Comparison of ENCODE assay signal across 1 cellular context in genomic region chrY:2786876-2787507, GRCh38.
TF ChIP-seq lines count a peak whose summit lies in the region.

No MANE protein-coding gene starts in this region.

TF ChIP-seq in HepG2, 621 proteins besides CTCF, POLR2A, EP300 and RAD21 (continues in another document):
- TF ChIP-seq RXRA (CRISPR knock-in tag; IDR thresholded peaks at IDR 0.05) (no peak), CBX5 (CRISPR knock-in tag; IDR thresholded peaks at IDR 0.05; ENCODE audit: borderline replicate concordance) (no peak), ZNF225 (CRISPR knock-in tag; IDR thresholded peaks at IDR 0.05) (no peak), MXD4 (CRISPR knock-in tag; IDR thresholded peaks at IDR 0.05) (no peak), RFX3 (CRISPR knock-in tag; IDR thresholded peaks at IDR 0.05) (no peak), ZNF629 (CRISPR knock-in tag; conservative IDR thresholded peaks at IDR 0.05) (no peak), NR2F1 (CRISPR knock-in tag; IDR thresholded peaks at IDR 0.05) (no peak), ZNF616 (CRISPR knock-in tag; IDR thresholded peaks at IDR 0.05; ENCODE audit: low read depth) (no peak), ASH2L (IDR thresholded peaks at IDR 0.05; ENCODE audit: insufficient read length, low read depth, low read length) (peak; percentile 73), CSRNP1 (CRISPR knock-in tag; IDR thresholded peaks at IDR 0.05) (no peak), GATA4 (IDR thresholded peaks at IDR 0.05; ENCODE audit: borderline replicate concordance, low read depth) (no peak), SNAPC4 (CRISPR knock-in tag; IDR thresholded peaks at IDR 0.05) (no peak), ZBTB3 (CRISPR knock-in tag; IDR thresholded peaks at IDR 0.05; ENCODE audit: borderline replicate concordance, low read depth) (no peak), SALL1 (CRISPR knock-in tag; IDR thresholded peaks at IDR 0.05) (peak; percentile 16; the same call in 1 of the 2 replicates), U2AF1 (optimal IDR thresholded peaks at IDR 0.05; ENCODE audit: low read depth, low read length) (no peak), KDM5B (CRISPR knock-in tag; IDR thresholded peaks at IDR 0.05; ENCODE audit: borderline replicate concordance) (no peak), ZNF567 (CRISPR knock-in tag; IDR thresholded peaks at IDR 0.05; ENCODE audit: borderline replicate concordance) (no peak), KIAA2018 (CRISPR knock-in tag; IDR thresholded peaks at IDR 0.05; ENCODE audit: borderline replicate concordance) (no peak), CHD2 (IDR thresholded peaks at IDR 0.05; ENCODE audit: low read depth, low read length) (peak; percentile 78)
- TF ChIP-seq, protein P1, sequence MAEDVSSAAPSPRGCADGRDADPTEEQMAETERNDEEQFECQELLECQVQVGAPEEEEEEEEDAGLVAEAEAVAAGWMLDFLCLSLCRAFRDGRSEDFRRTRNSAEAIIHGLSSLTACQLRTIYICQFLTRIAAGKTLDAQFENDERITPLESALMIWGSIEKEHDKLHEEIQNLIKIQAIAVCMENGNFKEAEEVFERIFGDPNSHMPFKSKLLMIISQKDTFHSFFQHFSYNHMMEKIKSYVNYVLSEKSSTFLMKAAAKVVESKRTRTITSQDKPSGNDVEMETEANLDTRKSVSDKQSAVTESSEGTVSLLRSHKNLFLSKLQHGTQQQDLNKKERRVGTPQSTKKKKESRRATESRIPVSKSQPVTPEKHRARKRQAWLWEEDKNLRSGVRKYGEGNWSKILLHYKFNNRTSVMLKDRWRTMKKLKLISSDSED (CRISPR knock-in tag; IDR thresholded peaks at IDR 0.05): no peak
- TF ChIP-seq, protein P2, sequence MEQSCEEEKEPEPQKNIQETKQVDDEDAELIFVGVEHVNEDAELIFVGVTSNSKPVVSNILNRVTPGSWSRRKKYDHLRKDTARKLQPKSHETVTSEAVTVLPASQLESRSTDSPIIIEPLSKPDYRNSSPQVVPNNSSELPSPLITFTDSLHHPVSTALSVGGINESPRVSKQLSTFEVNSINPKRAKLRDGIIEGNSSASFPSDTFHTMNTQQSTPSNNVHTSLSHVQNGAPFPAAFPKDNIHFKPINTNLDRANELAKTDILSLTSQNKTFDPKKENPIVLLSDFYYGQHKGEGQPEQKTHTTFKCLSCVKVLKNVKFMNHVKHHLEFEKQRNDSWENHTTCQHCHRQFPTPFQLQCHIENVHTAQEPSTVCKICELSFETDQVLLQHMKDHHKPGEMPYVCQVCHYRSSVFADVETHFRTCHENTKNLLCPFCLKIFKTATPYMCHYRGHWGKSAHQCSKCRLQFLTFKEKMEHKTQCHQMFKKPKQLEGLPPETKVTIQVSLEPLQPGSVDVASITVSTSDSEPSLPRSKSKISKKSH (CRISPR knock-in tag; IDR thresholded peaks at IDR 0.05; ENCODE audit: borderline replicate concordance): no peak
- TF ChIP-seq, protein P3, sequence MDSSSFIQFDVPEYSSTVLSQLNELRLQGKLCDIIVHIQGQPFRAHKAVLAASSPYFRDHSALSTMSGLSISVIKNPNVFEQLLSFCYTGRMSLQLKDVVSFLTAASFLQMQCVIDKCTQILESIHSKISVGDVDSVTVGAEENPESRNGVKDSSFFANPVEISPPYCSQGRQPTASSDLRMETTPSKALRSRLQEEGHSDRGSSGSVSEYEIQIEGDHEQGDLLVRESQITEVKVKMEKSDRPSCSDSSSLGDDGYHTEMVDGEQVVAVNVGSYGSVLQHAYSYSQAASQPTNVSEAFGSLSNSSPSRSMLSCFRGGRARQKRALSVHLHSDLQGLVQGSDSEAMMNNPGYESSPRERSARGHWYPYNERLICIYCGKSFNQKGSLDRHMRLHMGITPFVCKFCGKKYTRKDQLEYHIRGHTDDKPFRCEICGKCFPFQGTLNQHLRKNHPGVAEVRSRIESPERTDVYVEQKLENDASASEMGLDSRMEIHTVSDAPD (CRISPR knock-in tag; IDR thresholded peaks at IDR 0.05): no peak
- TF ChIP-seq, protein P4, sequence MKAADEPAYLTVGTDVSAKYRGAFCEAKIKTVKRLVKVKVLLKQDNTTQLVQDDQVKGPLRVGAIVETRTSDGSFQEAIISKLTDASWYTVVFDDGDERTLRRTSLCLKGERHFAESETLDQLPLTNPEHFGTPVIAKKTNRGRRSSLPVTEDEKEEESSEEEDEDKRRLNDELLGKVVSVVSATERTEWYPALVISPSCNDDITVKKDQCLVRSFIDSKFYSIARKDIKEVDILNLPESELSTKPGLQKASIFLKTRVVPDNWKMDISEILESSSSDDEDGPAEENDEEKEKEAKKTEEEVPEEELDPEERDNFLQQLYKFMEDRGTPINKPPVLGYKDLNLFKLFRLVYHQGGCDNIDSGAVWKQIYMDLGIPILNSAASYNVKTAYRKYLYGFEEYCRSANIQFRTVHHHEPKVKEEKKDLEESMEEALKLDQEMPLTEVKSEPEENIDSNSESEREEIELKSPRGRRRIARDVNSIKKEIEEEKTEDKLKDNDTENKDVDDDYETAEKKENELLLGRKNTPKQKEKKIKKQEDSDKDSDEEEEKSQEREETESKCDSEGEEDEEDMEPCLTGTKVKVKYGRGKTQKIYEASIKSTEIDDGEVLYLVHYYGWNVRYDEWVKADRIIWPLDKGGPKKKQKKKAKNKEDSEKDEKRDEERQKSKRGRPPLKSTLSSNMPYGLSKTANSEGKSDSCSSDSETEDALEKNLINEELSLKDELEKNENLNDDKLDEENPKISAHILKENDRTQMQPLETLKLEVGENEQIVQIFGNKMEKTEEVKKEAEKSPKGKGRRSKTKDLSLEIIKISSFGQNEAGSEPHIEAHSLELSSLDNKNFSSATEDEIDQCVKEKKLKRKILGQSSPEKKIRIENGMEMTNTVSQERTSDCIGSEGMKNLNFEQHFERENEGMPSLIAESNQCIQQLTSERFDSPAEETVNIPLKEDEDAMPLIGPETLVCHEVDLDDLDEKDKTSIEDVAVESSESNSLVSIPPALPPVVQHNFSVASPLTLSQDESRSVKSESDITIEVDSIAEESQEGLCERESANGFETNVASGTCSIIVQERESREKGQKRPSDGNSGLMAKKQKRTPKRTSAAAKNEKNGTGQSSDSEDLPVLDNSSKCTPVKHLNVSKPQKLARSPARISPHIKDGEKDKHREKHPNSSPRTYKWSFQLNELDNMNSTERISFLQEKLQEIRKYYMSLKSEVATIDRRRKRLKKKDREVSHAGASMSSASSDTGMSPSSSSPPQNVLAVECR (CRISPR knock-in tag; IDR thresholded peaks at IDR 0.05; ENCODE audit: borderline replicate concordance): peak; percentile 33; the same call in 1 of the 2 replicates
- TF ChIP-seq, protein P5, sequence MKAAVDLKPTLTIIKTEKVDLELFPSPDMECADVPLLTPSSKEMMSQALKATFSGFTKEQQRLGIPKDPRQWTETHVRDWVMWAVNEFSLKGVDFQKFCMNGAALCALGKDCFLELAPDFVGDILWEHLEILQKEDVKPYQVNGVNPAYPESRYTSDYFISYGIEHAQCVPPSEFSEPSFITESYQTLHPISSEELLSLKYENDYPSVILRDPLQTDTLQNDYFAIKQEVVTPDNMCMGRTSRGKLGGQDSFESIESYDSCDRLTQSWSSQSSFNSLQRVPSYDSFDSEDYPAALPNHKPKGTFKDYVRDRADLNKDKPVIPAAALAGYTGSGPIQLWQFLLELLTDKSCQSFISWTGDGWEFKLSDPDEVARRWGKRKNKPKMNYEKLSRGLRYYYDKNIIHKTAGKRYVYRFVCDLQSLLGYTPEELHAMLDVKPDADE (CRISPR knock-in tag; IDR thresholded peaks at IDR 0.05): no peak
- TF ChIP-seq, protein P6, sequence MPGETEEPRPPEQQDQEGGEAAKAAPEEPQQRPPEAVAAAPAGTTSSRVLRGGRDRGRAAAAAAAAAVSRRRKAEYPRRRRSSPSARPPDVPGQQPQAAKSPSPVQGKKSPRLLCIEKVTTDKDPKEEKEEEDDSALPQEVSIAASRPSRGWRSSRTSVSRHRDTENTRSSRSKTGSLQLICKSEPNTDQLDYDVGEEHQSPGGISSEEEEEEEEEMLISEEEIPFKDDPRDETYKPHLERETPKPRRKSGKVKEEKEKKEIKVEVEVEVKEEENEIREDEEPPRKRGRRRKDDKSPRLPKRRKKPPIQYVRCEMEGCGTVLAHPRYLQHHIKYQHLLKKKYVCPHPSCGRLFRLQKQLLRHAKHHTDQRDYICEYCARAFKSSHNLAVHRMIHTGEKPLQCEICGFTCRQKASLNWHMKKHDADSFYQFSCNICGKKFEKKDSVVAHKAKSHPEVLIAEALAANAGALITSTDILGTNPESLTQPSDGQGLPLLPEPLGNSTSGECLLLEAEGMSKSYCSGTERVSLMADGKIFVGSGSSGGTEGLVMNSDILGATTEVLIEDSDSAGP (CRISPR knock-in tag; IDR thresholded peaks at IDR 0.05; ENCODE audit: borderline replicate concordance): peak; percentile 34; the same call in 1 of the 2 replicates
